Comparison of ENCODE assay signal across 31 cellular contexts in the genomic region with DNA sequence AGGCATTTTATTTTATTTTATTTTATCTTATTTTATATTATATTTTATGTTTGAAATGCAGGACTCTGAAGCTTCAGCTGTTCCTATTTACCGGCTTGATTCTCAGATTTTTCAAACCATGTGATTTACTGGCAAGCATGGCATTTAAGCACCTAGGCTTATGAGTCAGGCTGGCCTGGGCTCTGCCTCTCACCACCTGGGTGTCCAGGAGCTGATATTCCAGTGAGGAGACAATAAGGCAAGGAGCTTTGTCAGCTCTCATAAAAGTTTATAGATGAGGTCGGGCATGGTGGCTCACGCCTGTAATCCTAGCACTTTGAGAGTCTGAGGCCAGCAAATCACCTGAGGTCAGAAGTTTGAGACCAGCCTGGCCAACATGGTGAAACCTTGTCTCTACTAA. TPM values are rescaled to one million over a fixed set of nuclear protein-coding genes. Genes with fewer than 3 reads are reported as not detected.
DNase-seq lines count a peak whose midpoint lies in the region; ATAC-seq, FAIRE-seq and TF ChIP-seq lines count a peak whose summit lies in the region.
"Had no signal": no experiment of that assay in that cellular context is flagged by ENCODE, and none has a peak within 500 bp of the region (broad histone marks: within the 10 kb centered on the region; RNA-seq: fewer than 3 reads in every experiment).

No MANE protein-coding gene starts in this region.

- peaks cover 2% of the 10 kb centered on the region; the same call in 1 of the 3 replicates for H3K4me1 Mint-ChIP-seq in GM23338
- H3K4me1 Mint-ChIP-seq: naive B cell had no signal

- no peaks in the 10 kb centered on the region for H3K9me3 ChIP-seq in H1 (ENCODE audit: insufficient read depth in 2 of 2, low read depth in 1 of 2, low read length in 1 of 2)
- H3K9me3 ChIP-seq: BE2C, body of pancreas, right lobe of liver, thyroid gland, vagina had no signal

- DNase-seq in GM23338 (ENCODE audit: low spot score) (no peak), NCI-H2196 (lab: John Stamatoyannopoulos, UW; ENCODE audit: unreplicated experiment) (peak; percentile 62), H1 (ENCODE audit: low read depth in 1 of 2, low spot score in 2 of 2) (no peak), left kidney (ENCODE audit: low read depth, low spot score) (peak; percentile 52), EL (no peak), midbrain (lab: John Stamatoyannopoulos, UW) (no peak), CD1c-positive myeloid dendritic cell (ENCODE audit: extremely low spot score) (no peak)
- DNase-seq: ACHN; activated CD4-positive, alpha-beta T cell treated with anti-CD3 and anti-CD28 coated beads for 4 hours; activated CD8-positive, alpha-beta T cell treated with anti-CD3 and anti-CD28 coated beads, Interleukin-2, amount 10 ng/mL, durations not matched to agents 7 days and 5 days; activated naive CD4-positive, alpha-beta T cell treated with anti-CD3 and anti-CD28 coated beads, Interleukin-2, amount 50 U/mL, for 16 hours; activated T-cell treated with anti-CD3 and anti-CD28 coated beads for 4 hours; BE2C; body of pancreas; DMS 273 treated with DMSO at 0.1 percent for 48 hours; glutamatergic neuron; HCEC 1CT; left ventricle myocardium superior; naive B cell; NCI-H1092 treated with DMSO at 0.1 percent for 48 hours; NCI-H510A; SHP77; stimulated activated CD4-positive, alpha-beta T cell treated with anti-CD3 and anti-CD28 coated beads, Interleukin-12 subunit alpha, Interleukin-12 subunit beta, amount 100 ng/mL, for 4 hours; stimulated activated CD4-positive, alpha-beta T cell treated with anti-CD3 and anti-CD28 coated beads, Interleukin-4, amount 100 ng/mL, for 1 hour; thyroid gland had no signal

- no peak for TF ChIP-seq CTCF in GM23338 (conservative IDR thresholded peaks at IDR 0.05; ENCODE audit: low read depth in 2 of 2)
- TF ChIP-seq CTCF in H1 (IDR thresholded peaks at IDR 0.05; ENCODE audit: control extremely low read depth in 1 of 3, insufficient read depth in 1 of 3, low read depth in 1 of 3, low read length in 3 of 3) = no peak

- no peak overlapping the region for H3K4me3 Mint-ChIP-seq in GM23338
- H3K4me3 Mint-ChIP-seq: activated CD8-positive, alpha-beta T cell treated with anti-CD3 and anti-CD28 coated beads, Interleukin-2, amount 10 ng/mL, durations not matched to agents 7 days and 5 days; naive B cell had no signal

- H3K79me1 ChIP-seq in H1 (ENCODE audit: low read depth, low read length) = no peaks in the 10 kb centered on the region

- H3K9me3 Mint-ChIP-seq in GM23338 = no peaks in the 10 kb centered on the region
- H3K9me3 Mint-ChIP-seq: activated T-helper 2 cell treated with anti-CD3 and anti-CD28 coated beads, Interferon-gamma antibody, Interleukin-2, Interleukin-4, amounts not matched to agents 10 μg/mL and 5 μg/mL and 100 μg/mL, durations not matched to agents 14 hours and 24 hours and 36 hours; naive B cell had no signal

- no peak for ATAC-seq in GM23338
- ATAC-seq in HG03025 (IDR thresholded peaks at IDR 0.05; ENCODE audit: low FRiP score, unreplicated experiment) = no peak
- ATAC-seq: activated CD8-positive, alpha-beta T cell treated with anti-CD3 and anti-CD28 coated beads, Interleukin-2, amount 10 ng/mL, durations not matched to agents 7 days and 5 days; body of pancreas; GM12878; left ventricle myocardium superior had no signal

- H3K27ac Mint-ChIP-seq in GM23338 = no peak overlapping the region
- H3K27ac Mint-ChIP-seq: activated CD8-positive, alpha-beta T cell treated with anti-CD3 and anti-CD28 coated beads, Interleukin-2, amount 10 ng/mL, durations not matched to agents 7 days and 5 days; activated T-helper 2 cell treated with anti-CD3 and anti-CD28 coated beads, Interferon-gamma antibody, Interleukin-2, Interleukin-4, amounts not matched to agents 10 μg/mL and 5 μg/mL and 100 μg/mL, durations not matched to agents 14 hours and 24 hours and 36 hours; naive B cell had no signal

- no peak overlapping the region for H2BK20ac ChIP-seq in H1 (ENCODE audit: low read length)

- POLR2A ChIA-PET in H1 (lab: Charles Lee; ENCODE audit: partially characterized antibody) = interaction anchor here (0.8 kb wide), 1 partner anchor 24 kb away, joined by 3 read pairs; no protein-coding TSS in a partner anchor

- no peak overlapping the region for H2AK5ac ChIP-seq in H1 (ENCODE audit: low read depth, low read length)

- H3K9ac ChIP-seq in H1 (replicated peaks in 1 of 4; ENCODE audit: extremely low read depth in 1 of 4, low read depth in 3 of 4, low read length in 3 of 4) = no peak overlapping the region

- H3K4me3 ChIP-seq in GM23338 = no peak overlapping the region
- H3K4me3 ChIP-seq in H1 (ENCODE audit: extremely low read depth in 1 of 4, insufficient read depth in 2 of 4, low read depth in 3 of 4, low read length in 4 of 4) = no peak overlapping the region
- H3K4me3 ChIP-seq: body of pancreas, GM12878, right lobe of liver, thyroid gland, vagina had no signal

- H3K4ac ChIP-seq in H1 (replicated peaks; ENCODE audit: insufficient read length, low read depth, low read length) = no peak overlapping the region

- no peak overlapping the region for H3K56ac ChIP-seq in H1 (replicated peaks; ENCODE audit: insufficient read length, low read depth, low read length)

- peak overlapping the region; percentile 38; the same call in 1 of the 2 replicates for H4K8ac ChIP-seq in H1 (ENCODE audit: extremely low read depth, insufficient read depth, low read length)

- no peaks in the 10 kb centered on the region for H3K9me2 ChIP-seq in GM23338 (ENCODE audit: insufficient read depth)

- TF ChIP-seq RAD21 in H1 (IDR thresholded peaks at IDR 0.05 in 1 of 2, conservative IDR thresholded peaks at IDR 0.05 in 1 of 2; ENCODE audit: low read depth in 2 of 2, low read length in 2 of 2) = no peak

- no peak overlapping the region for H4K5ac ChIP-seq in H1 (ENCODE audit: insufficient read length, low read depth, low read length)

- no peak overlapping the region for H3K14ac ChIP-seq in H1 (ENCODE audit: insufficient read length)

- H2BK120ac ChIP-seq in H1 (replicated peaks; ENCODE audit: low read depth, low read length) = no peak overlapping the region

- no peaks in the 10 kb centered on the region for H3K23me2 ChIP-seq in H1 (ENCODE audit: low read depth, low read length)

- H3K27me3 Mint-ChIP-seq in GM23338 (ENCODE audit: insufficient read depth, low read depth, poor library complexity) = peaks cover 7% of the 10 kb centered on the region

- TF ChIP-seq EP300 in H1 (IDR thresholded peaks at IDR 0.05; ENCODE audit: borderline replicate concordance in 1 of 2, low read depth in 2 of 2, low read length in 2 of 2) = no peak

- no peak overlapping the region for H3K23ac ChIP-seq in H1 (ENCODE audit: insufficient read length)

- no peak overlapping the region for H4K91ac ChIP-seq in H1 (replicated peaks; ENCODE audit: insufficient read length, low read length)

- H2BK15ac ChIP-seq in H1 (ENCODE audit: low read length) = no peak overlapping the region

- CTCF ChIA-PET in H1 (lab: Charles Lee; ENCODE audit: partially characterized antibody) = interaction anchor here (1.0 to 7.9 kb wide), 4 partner anchors 11 to 282 kb away, joined by 3 to 71 read pairs (median 8); no protein-coding TSS in a partner anchor

- no peak overlapping the region for H2BK5ac ChIP-seq in H1 (ENCODE audit: low read depth, low read length)

- no peaks in the 10 kb centered on the region for H3F3A ChIP-seq in GM23338 (replicated peaks; ENCODE audit: low read depth)

- no peaks in the 10 kb centered on the region for H3K36me3 Mint-ChIP-seq in GM23338 (ENCODE audit: low read depth)
- H3K36me3 Mint-ChIP-seq: naive B cell had no signal

- H3K27ac ChIP-seq in GM23338 (ENCODE audit: low read depth) = no peak overlapping the region
- no peak overlapping the region for H3K27ac ChIP-seq in H1 (ENCODE audit: low read depth, low read length)
- H3K27ac ChIP-seq: body of pancreas, right lobe of liver, thyroid gland, vagina had no signal

- no peak overlapping the region for H2BK12ac ChIP-seq in H1 (ENCODE audit: low read depth, low read length)

- H3K4me2 ChIP-seq in GM23338 (no peak overlapping the region), H1 (ENCODE audit: insufficient read depth in 1 of 2, low read depth in 2 of 2, low read length in 2 of 2) (no peak overlapping the region)

- TF ChIP-seq POLR2A in H1 (IDR thresholded peaks at IDR 0.05; ENCODE audit: control extremely low read depth in 1 of 2, low read depth in 2 of 2, low read length in 2 of 2) = no peak

- H2AFZ ChIP-seq in GM23338 (peak overlapping the region; percentile 59; the same call in 1 of the 2 replicates), H1 (ENCODE audit: low read length) (no peak overlapping the region)

- H3K79me2 ChIP-seq in GM23338 (replicated peaks; ENCODE audit: insufficient read depth) (no peaks in the 10 kb centered on the region), H1 (ENCODE audit: control insufficient read depth in 1 of 2, insufficient read depth in 2 of 2, low read length in 2 of 2) (no peaks in the 10 kb centered on the region)

- no peak for FAIRE-seq in H1 (lab: Jason Lieb, UNC)
- FAIRE-seq: GM12878 had no signal

- H3K36me3 ChIP-seq in GM23338 (ENCODE audit: insufficient read depth) = no peaks in the 10 kb centered on the region
- no peaks in the 10 kb centered on the region for H3K36me3 ChIP-seq in H1 (ENCODE audit: control insufficient read depth in 2 of 4, insufficient read depth in 4 of 4, low read length in 3 of 4)
- H3K36me3 ChIP-seq: BE2C, right lobe of liver, thyroid gland, vagina had no signal

- no peaks in the 10 kb centered on the region; the same call in 1 of the 2 replicates for H3K4me1 ChIP-seq in GM23338 (ENCODE audit: insufficient read depth)
- peaks cover 0 to 5% (median 4%) of the 10 kb centered on the region in 4 experiments; a peak in 5 of 7 replicates for H3K4me1 ChIP-seq in H1 (replicated peaks in 1 of 4; ENCODE audit: control insufficient read depth in 3 of 4, insufficient read depth in 4 of 4, low read length in 3 of 4)
- H3K4me1 ChIP-seq: BE2C, body of pancreas, thyroid gland, vagina had no signal

- WGBS in H1 (ENCODE audit: extremely low coverage in 1 of 2, insufficient coverage in 1 of 2, insufficient read length in 1 of 2, insufficient replicate concordance in 2 of 2, low coverage in 1 of 2, low lambda C conversion rate in 2 of 2, missing lambda C conversion rate in 1 of 2), 2 experiments = 85% methylated on average over 3 of the region's 3 CpGs; no CpG with 5 or more reads in 1 of the 2 experiments

- H4K20me1 ChIP-seq in GM23338 (replicated peaks; ENCODE audit: insufficient read depth) = no peaks in the 10 kb centered on the region
- H4K20me1 ChIP-seq in H1 (replicated peaks in 1 of 2; ENCODE audit: control insufficient read depth in 1 of 2, insufficient read depth in 2 of 2, low read length in 2 of 2) = no peaks in the 10 kb centered on the region

- H3K27me3 ChIP-seq in GM23338 (ENCODE audit: insufficient read depth) = no peaks in the 10 kb centered on the region
- no peaks in the 10 kb centered on the region for H3K27me3 ChIP-seq in H1 (replicated peaks in 1 of 4; ENCODE audit: control insufficient read depth in 3 of 4, extremely low read depth in 1 of 4, insufficient read depth in 3 of 4, low read length in 3 of 4)
- H3K27me3 ChIP-seq: BE2C, body of pancreas, right lobe of liver, thyroid gland, vagina had no signal

- no peak overlapping the region for H3K18ac ChIP-seq in H1 (ENCODE audit: extremely low read depth, low read length)

RNA-seq across cellular contexts. Expression of a gene that starts 2.1 kb away (rescaled TPM):
- not detected in 2 replicates for total RNA-seq in GM23338 (2014; rRNA removed; shearing (Covaris generic))
- not detected in 2 replicates for polyA plus RNA-seq in GM23338 (2016; fragmentation: Nextera tagmentation; extraction: Ambion mirVana)
- not detected in 2 replicates for total RNA-seq in H1 (2021; fragmentation: NEBNext Ultra II Directional; extraction: Animal tissue kit (Norgen Biotek cat#: 25700))
- not detected in 2 replicates for polyA plus RNA-seq in H1 (2011; rRNA removed)
- polyA plus RNA-seq in H1 (2011; cell fraction: cytosol; rRNA removed) = not detected
- not detected for polyA plus RNA-seq in H1 (2011; cell fraction: nucleus; rRNA removed)
- not detected in 4 replicates for polyA plus RNA-seq in H1 (2012, experiment 1 of 2)
- polyA plus RNA-seq in H1 (2012, experiment 2 of 2) = not detected
- not detected for polyA plus RNA-seq in H1 (2013, experiment 1 of 2)
- 0.04 TPM for polyA plus RNA-seq in H1 (2013, experiment 2 of 2)
- not detected in 2 replicates for polyA minus RNA-seq in H1 (2011; rRNA and poly(A)+ RNA removed)
- not detected for polyA minus RNA-seq in H1 (2011; cell fraction: cytosol; rRNA and poly(A)+ RNA removed)
- not detected for polyA minus RNA-seq in H1 (2011; cell fraction: nucleus; rRNA and poly(A)+ RNA removed)
- total RNA-seq: activated CD8-positive, alpha-beta T cell treated with anti-CD3 and anti-CD28 coated beads, Interleukin-2, amount 10 ng/mL, durations not matched to agents 7 days and 5 days; activated T-helper 2 cell treated with anti-CD3 and anti-CD28 coated beads, Interferon-gamma antibody, Interleukin-2, Interleukin-4, amounts not matched to agents 10 μg/mL and 5 μg/mL and 100 μg/mL, durations not matched to agents 14 hours and 24 hours and 36 hours; body of pancreas; GM12878; left ventricle myocardium superior; T-helper 2 cell treated with Interferon-gamma antibody and Interleukin-4, amounts not matched to agents 100 ng/mL and 5 ng/mL, for 36 hours; thyroid gland; vagina had no signal

RNA-seq across cellular contexts. Expression of a gene that starts 24.6 kb away (rescaled TPM):
- 10.8 and 11.8 TPM in 2 replicates for total RNA-seq in GM23338 (2014; rRNA removed; shearing (Covaris generic))
- polyA plus RNA-seq in GM23338 (2016; fragmentation: Nextera tagmentation; extraction: Ambion mirVana) = 3.4 and 3.6 TPM in 2 replicates
- total RNA-seq in H1 (2021; fragmentation: NEBNext Ultra II Directional; extraction: Animal tissue kit (Norgen Biotek cat#: 25700)) = 17.0 and 17.9 TPM in 2 replicates
- 5.3 and 8.0 TPM in 2 replicates for polyA plus RNA-seq in H1 (2011; rRNA removed)
- 6.3 TPM for polyA plus RNA-seq in H1 (2011; cell fraction: cytosol; rRNA removed)
- 10.6 TPM for polyA plus RNA-seq in H1 (2011; cell fraction: nucleus; rRNA removed)
- 5.9 to 8.2 TPM (median 7.4 TPM) in 4 replicates for polyA plus RNA-seq in H1 (2012, experiment 1 of 2)
- 2.1 TPM for polyA plus RNA-seq in H1 (2012, experiment 2 of 2)
- 7.6 TPM for polyA plus RNA-seq in H1 (2013, experiment 1 of 2)
- 7.2 TPM for polyA plus RNA-seq in H1 (2013, experiment 2 of 2)
- 13.0 and 14.6 TPM in 2 replicates for polyA minus RNA-seq in H1 (2011; rRNA and poly(A)+ RNA removed)
- polyA minus RNA-seq in H1 (2011; cell fraction: cytosol; rRNA and poly(A)+ RNA removed) = 9.3 TPM
- 11.7 TPM for polyA minus RNA-seq in H1 (2011; cell fraction: nucleus; rRNA and poly(A)+ RNA removed)

Comparison
In these comparisons a context has a peak if more than half of its experiments do, and no peak if none do; other contexts are left out.
1. DNase-seq: peak in NCI-H2196 (single experiment) and left kidney (single experiment); none in GM23338 (single experiment), H1 (0 of 2), EL (single experiment), midbrain (single experiment) and CD1c-positive myeloid dendritic cell (single experiment).